ENCODE assay signal across 14 cellular contexts in genomic region chr17:78920528-78920927, GRCh38. TPM values are rescaled to one million over a fixed set of nuclear protein-coding genes. Genes with fewer than 3 reads are reported as not detected.
DNase-seq lines count a peak whose midpoint lies in the region.
"Had no signal": no experiment of that assay in that cellular context is flagged by ENCODE, and none has a peak within 500 bp of the region (broad histone marks: within the 10 kb centered on the region; RNA-seq: fewer than 3 reads in every experiment).

No MANE protein-coding gene starts in this region.

- peak overlapping the region; percentile 62 for H3K9ac ChIP-seq in GM23248

- WGBS in GM23248 (ENCODE audit: low coverage in 1 of 2, low lambda C conversion rate in 2 of 2, missing lambda C conversion rate in 2 of 2), 2 experiments = 54 to 58% methylated on average over 8 of the region's 8 CpGs

- peaks cover 37% of the 10 kb centered on the region for H3F3A ChIP-seq in GM23248 (ENCODE audit: insufficient read depth)

- H3K9me2 ChIP-seq in GM23248 (ENCODE audit: insufficient read depth) = no peaks in the 10 kb centered on the region

- H3K4me1 ChIP-seq in GM23248 (ENCODE audit: insufficient read depth) = peaks cover 52% of the 10 kb centered on the region
- H3K4me1 ChIP-seq in muscle layer of duodenum (ENCODE audit: control insufficient read depth in 1 of 2, insufficient read depth in 2 of 2, low read length in 2 of 2) = peaks cover 13 to 80% of the 10 kb centered on the region in 2 donors

- H3K27me3 ChIP-seq in GM23248 (replicated peaks; ENCODE audit: insufficient read depth) = no peaks in the 10 kb centered on the region
- H3K27me3 ChIP-seq in muscle layer of duodenum (ENCODE audit: low read depth, low read length) = no peaks in the 10 kb centered on the region

- H3K9me3 ChIP-seq in GM23248 (ENCODE audit: low read depth) (no peaks in the 10 kb centered on the region), muscle layer of duodenum (ENCODE audit: control insufficient read depth in 1 of 2, low read length in 2 of 2) (no peaks in the 10 kb centered on the region)

- H3K27ac Mint-ChIP-seq in dendritic cell treated with granulocyte-macrophage colony-stimulating factor and Interleukin-4, amounts not matched to agents 40 ng/mL and 50 ng/mL, for 4 days = peak overlapping the region; percentile 72

- H3K4me2 ChIP-seq in GM23248 (ENCODE audit: unreplicated experiment) = peak overlapping the region; percentile 97

- no peak overlapping the region for H2AFZ ChIP-seq in GM23248

- H4K20me1 ChIP-seq in GM23248 (ENCODE audit: insufficient read depth) = no peaks in the 10 kb centered on the region; the same call in 1 of the 2 replicates

- peaks cover 76% of the 10 kb centered on the region for H3K36me3 Mint-ChIP-seq in dendritic cell treated with granulocyte-macrophage colony-stimulating factor and Interleukin-4, amounts not matched to agents 40 ng/mL and 50 ng/mL, for 4 days (ENCODE audit: low read depth)

- H3K79me2 ChIP-seq in GM23248 (ENCODE audit: insufficient read depth) = peaks cover 92% of the 10 kb centered on the region

- no peak overlapping the region for H3K4me3 Mint-ChIP-seq in dendritic cell treated with granulocyte-macrophage colony-stimulating factor and Interleukin-4, amounts not matched to agents 40 ng/mL and 50 ng/mL, for 4 days

- intact Hi-C loops in dendritic cell treated with granulocyte-macrophage colony-stimulating factor and Interleukin-4, amounts not matched to agents 40 ng/mL and 50 ng/mL, for 4 days (cut with micrococcal nuclease) = no loop called here

- peak overlapping the region; percentile 80 for H3K4me3 ChIP-seq in GM23248
- no peak overlapping the region for H3K4me3 ChIP-seq in muscle layer of duodenum (ENCODE audit: low read depth in 1 of 2, low read length in 2 of 2)

- H3K9me3 Mint-ChIP-seq in dendritic cell treated with granulocyte-macrophage colony-stimulating factor and Interleukin-4, amounts not matched to agents 40 ng/mL and 50 ng/mL, for 4 days = no peaks in the 10 kb centered on the region

- H3K27me3 Mint-ChIP-seq in dendritic cell treated with granulocyte-macrophage colony-stimulating factor and Interleukin-4, amounts not matched to agents 40 ng/mL and 50 ng/mL, for 4 days = no peaks in the 10 kb centered on the region

- H3K36me3 ChIP-seq in GM23248 (ENCODE audit: low read depth) (peaks cover 4% of the 10 kb centered on the region), muscle layer of duodenum (ENCODE audit: control insufficient read depth in 1 of 2, insufficient read depth in 2 of 2, low read length in 2 of 2) (no peaks in the 10 kb centered on the region)

- in situ Hi-C loops in GM23248 (cut with MboI) = no loop called here

- DNase-seq in GM23248 = no peak
- DNase-seq in substantia nigra (lab: John Stamatoyannopoulos, UW) = no peak
- no peak for DNase-seq in inferior parietal cortex (ENCODE audit: extremely low spot score)
- no peak for DNase-seq in activated CD4-positive, alpha-beta T cell treated with anti-CD3 and anti-CD28 coated beads for 1 hour
- no peak for DNase-seq in hypothalamus (lab: John Stamatoyannopoulos, UW)
- no peak for DNase-seq in DMS 273 treated with DMSO at 0.1 percent for 48 hours (lab: John Stamatoyannopoulos, UW)
- DNase-seq: activated naive CD4-positive, alpha-beta T cell; DND-41; kidney; NCI-H2081 treated with DMSO at 0.1 percent for 48 hours; retina; SW 1271 had no signal

- H3K27ac ChIP-seq in GM23248 (peak overlapping the region; percentile 65), muscle layer of duodenum (ENCODE audit: low read length) (peak overlapping the region; percentile 59), substantia nigra (ENCODE audit: low read depth, low read length, poor library complexity, severe bottlenecking) (peak overlapping the region; percentile 47)

- H3K4me1 Mint-ChIP-seq in dendritic cell treated with granulocyte-macrophage colony-stimulating factor and Interleukin-4, amounts not matched to agents 40 ng/mL and 50 ng/mL, for 4 days (ENCODE audit: low read depth) = peaks cover 82% of the 10 kb centered on the region

RNA-seq across cellular contexts. Expression of gene TIMP2, which starts 4.7 kb away (rescaled TPM):
- 587 and 620 TPM in 2 replicates for total RNA-seq in GM23248 (2014; rRNA removed; shearing (Covaris generic))
- polyA plus RNA-seq in GM23248 (2016; fragmentation: Nextera tagmentation; extraction: Ambion mirVana) = 102 and 103 TPM in 2 replicates

RNA-seq across cellular contexts. Expression of gene CEP295NL, which starts 17.5 kb away (rescaled TPM):
- 0.11 and 1.0 TPM in 2 replicates for total RNA-seq in GM23248 (2014; rRNA removed; shearing (Covaris generic))
- polyA plus RNA-seq in GM23248 (2016; fragmentation: Nextera tagmentation; extraction: Ambion mirVana) = 0.14 and 0.35 TPM in 2 replicates

RNA-seq across cellular contexts. Expression of gene LGALS3BP, which starts 59.2 kb away (rescaled TPM):
- 8.3 and 8.8 TPM in 2 replicates for total RNA-seq in GM23248 (2014; rRNA removed; shearing (Covaris generic))
- polyA plus RNA-seq in GM23248 (2016; fragmentation: Nextera tagmentation; extraction: Ambion mirVana) = 8.6 and 12.6 TPM in 2 replicates
